Comparison of ENCODE assay signal across 9 cellular contexts in genomic region chr1:178501705-178502329, GRCh38. TPM values are rescaled to one million over a fixed set of nuclear protein-coding genes. Genes with fewer than 3 reads are reported as not detected.
DNase-seq lines count a peak whose midpoint lies in the region; ATAC-seq, FAIRE-seq and TF ChIP-seq lines count a peak whose summit lies in the region.
"Had no signal": no experiment of that assay in that cellular context is flagged by ENCODE, and none has a peak within 500 bp of the region (broad histone marks: within the 10 kb centered on the region; RNA-seq: fewer than 3 reads in every experiment).

No MANE protein-coding gene starts in this region.

- POLR2A ChIA-PET in CD4-positive, alpha-beta T cell (lab: Charles Lee), result no interaction called here

- H3K4me2 ChIP-seq in neural cell (ENCODE audit: low read length), result no peak overlapping the region

- no peaks in the 10 kb centered on the region for H3K9me3 ChIP-seq in CD4-positive, alpha-beta T cell (ENCODE audit: control insufficient read depth, low read length)
- no peaks in the 10 kb centered on the region for H3K9me3 ChIP-seq in neural cell (ENCODE audit: low read length)
- H3K9me3 ChIP-seq in thoracic aorta, result no peaks in the 10 kb centered on the region

- H2AFZ ChIP-seq in neural cell (ENCODE audit: low read depth, low read length), result no peak overlapping the region

- no peak overlapping the region for H3K27ac Mint-ChIP-seq in CD4-positive, alpha-beta T cell

- peak; percentile 4 for FAIRE-seq in GM19239 (lab: Jason Lieb, UNC)

- H3K4me3 ChIP-seq in fibroblast of mammary gland (ENCODE audit: control insufficient read depth, low read depth, low read length), result no peak overlapping the region
- H3K4me3 ChIP-seq in neural cell (ENCODE audit: low read length), result no peak overlapping the region
- no peak overlapping the region for H3K4me3 ChIP-seq in thoracic aorta

- TF ChIP-seq EP300 in neural cell (conservative IDR thresholded peaks at IDR 0.05; ENCODE audit: poor library complexity, severe bottlenecking), result no peak

- CTCF ChIA-PET in CD4-positive, alpha-beta T cell (lab: Charles Lee), result no interaction called here

- no peak for ATAC-seq in CD4-positive, alpha-beta T cell (ENCODE audit: poor library complexity)
- ATAC-seq in HG03196 (IDR thresholded peaks at IDR 0.05; ENCODE audit: unreplicated experiment), result peak; percentile 64
- no peak for ATAC-seq in thoracic aorta (ENCODE audit: insufficient number of reproducible peaks, low FRiP score, low read depth)

- no peaks in the 10 kb centered on the region for H3K27me3 ChIP-seq in CD4-positive, alpha-beta T cell (ENCODE audit: control insufficient read depth, insufficient read depth, low read length)
- no peaks in the 10 kb centered on the region for H3K27me3 ChIP-seq in neural cell (ENCODE audit: insufficient read depth, low read depth, low read length)
- no peaks in the 10 kb centered on the region for H3K27me3 ChIP-seq in thoracic aorta (replicated peaks; ENCODE audit: insufficient read depth)

- DNase-seq in CD4-positive, alpha-beta T cell, result peak in 8 of 10 experiments; percentile 5 to 44 (median 16)
- DNase-seq in GM19239 (ENCODE audit: insufficient read length, low spot score) (peak; percentile 84), NCI-H460 (ENCODE audit: extremely low read depth, low read depth) (peak; percentile 72), fibroblast of mammary gland (ENCODE audit: low read depth) (peak; percentile 62), thoracic aorta (ENCODE audit: low spot score) (no peak)
- peak; percentile 74 for DNase-seq in activated CD8-positive, alpha-beta memory T cell treated with anti-CD3 and anti-CD28 coated beads for 24 hours

- no peaks in the 10 kb centered on the region for H4K20me1 ChIP-seq in neural cell (ENCODE audit: insufficient read depth)

- intact Hi-C loops in CD4-positive, alpha-beta T cell (cut with DNase I, micrococcal nuclease), result no loop called here

- no peaks in the 10 kb centered on the region for H3F3A ChIP-seq in neural cell (ENCODE audit: insufficient read depth, low read length, poor library complexity, severe bottlenecking)

- no peak overlapping the region for H3K27ac ChIP-seq in CD4-positive, alpha-beta T cell (ENCODE audit: low read depth, low read length)
- no peak overlapping the region for H3K27ac ChIP-seq in neural cell (ENCODE audit: low read length)
- H3K27ac ChIP-seq in thoracic aorta, result no peak overlapping the region

- no peaks in the 10 kb centered on the region for H3K4me1 ChIP-seq in thoracic aorta (ENCODE audit: control insufficient read depth in 1 of 2, low read depth in 2 of 2)

- no peaks in the 10 kb centered on the region for H3K9me3 Mint-ChIP-seq in CD4-positive, alpha-beta T cell

- H3K36me3 ChIP-seq in neural cell (ENCODE audit: insufficient read depth, low read length) (no peaks in the 10 kb centered on the region), thoracic aorta (no peaks in the 10 kb centered on the region)

- no peaks in the 10 kb centered on the region for H3K79me2 ChIP-seq in neural cell (replicated peaks; ENCODE audit: insufficient read depth, low read length)

- peaks cover 5% of the 10 kb centered on the region for H3K27me3 Mint-ChIP-seq in CD4-positive, alpha-beta T cell

- TF ChIP-seq CTCF in CD4-positive, alpha-beta T cell (IDR thresholded peaks at IDR 0.05), result peak; percentile 59
- peak; percentile 98 for TF ChIP-seq CTCF in fibroblast of mammary gland (conservative IDR thresholded peaks at IDR 0.05; ENCODE audit: control insufficient read depth, insufficient read depth, low read depth, low read length)
- peak; percentile 50 for TF ChIP-seq CTCF in neural cell (IDR thresholded peaks at IDR 0.05; ENCODE audit: poor library complexity, severe bottlenecking)
- TF ChIP-seq CTCF in thoracic aorta (IDR thresholded peaks at IDR 0.05), result peak; percentile 80

- no peak overlapping the region for H3K4me3 Mint-ChIP-seq in CD4-positive, alpha-beta T cell

- no peaks in the 10 kb centered on the region for H3K4me1 Mint-ChIP-seq in CD4-positive, alpha-beta T cell (ENCODE audit: low read depth)

- no peak overlapping the region for H3K9ac ChIP-seq in neural cell (ENCODE audit: low read length)

- no peaks in the 10 kb centered on the region for H3K9me2 ChIP-seq in neural cell (ENCODE audit: insufficient read depth, low read length)

- TF ChIP-seq RAD21 in neural cell (conservative IDR thresholded peaks at IDR 0.05), result peak; percentile 18

- H3K36me3 Mint-ChIP-seq in CD4-positive, alpha-beta T cell (ENCODE audit: low read depth), result no peaks in the 10 kb centered on the region

TF ChIP-seq in neural cell, 6 proteins besides CTCF, POLR2A, EP300 and RAD21:
- TF ChIP-seq POLR2AphosphoS5 (IDR thresholded peaks at IDR 0.05) (no peak), EZH2 (IDR thresholded peaks at IDR 0.05; ENCODE audit: borderline replicate concordance, insufficient read depth, low read length, poor library complexity, severe bottlenecking) (no peak), SMC3 (conservative IDR thresholded peaks at IDR 0.05; ENCODE audit: poor library complexity) (peak; percentile 21)
- TF ChIP-seq, protein P1, sequence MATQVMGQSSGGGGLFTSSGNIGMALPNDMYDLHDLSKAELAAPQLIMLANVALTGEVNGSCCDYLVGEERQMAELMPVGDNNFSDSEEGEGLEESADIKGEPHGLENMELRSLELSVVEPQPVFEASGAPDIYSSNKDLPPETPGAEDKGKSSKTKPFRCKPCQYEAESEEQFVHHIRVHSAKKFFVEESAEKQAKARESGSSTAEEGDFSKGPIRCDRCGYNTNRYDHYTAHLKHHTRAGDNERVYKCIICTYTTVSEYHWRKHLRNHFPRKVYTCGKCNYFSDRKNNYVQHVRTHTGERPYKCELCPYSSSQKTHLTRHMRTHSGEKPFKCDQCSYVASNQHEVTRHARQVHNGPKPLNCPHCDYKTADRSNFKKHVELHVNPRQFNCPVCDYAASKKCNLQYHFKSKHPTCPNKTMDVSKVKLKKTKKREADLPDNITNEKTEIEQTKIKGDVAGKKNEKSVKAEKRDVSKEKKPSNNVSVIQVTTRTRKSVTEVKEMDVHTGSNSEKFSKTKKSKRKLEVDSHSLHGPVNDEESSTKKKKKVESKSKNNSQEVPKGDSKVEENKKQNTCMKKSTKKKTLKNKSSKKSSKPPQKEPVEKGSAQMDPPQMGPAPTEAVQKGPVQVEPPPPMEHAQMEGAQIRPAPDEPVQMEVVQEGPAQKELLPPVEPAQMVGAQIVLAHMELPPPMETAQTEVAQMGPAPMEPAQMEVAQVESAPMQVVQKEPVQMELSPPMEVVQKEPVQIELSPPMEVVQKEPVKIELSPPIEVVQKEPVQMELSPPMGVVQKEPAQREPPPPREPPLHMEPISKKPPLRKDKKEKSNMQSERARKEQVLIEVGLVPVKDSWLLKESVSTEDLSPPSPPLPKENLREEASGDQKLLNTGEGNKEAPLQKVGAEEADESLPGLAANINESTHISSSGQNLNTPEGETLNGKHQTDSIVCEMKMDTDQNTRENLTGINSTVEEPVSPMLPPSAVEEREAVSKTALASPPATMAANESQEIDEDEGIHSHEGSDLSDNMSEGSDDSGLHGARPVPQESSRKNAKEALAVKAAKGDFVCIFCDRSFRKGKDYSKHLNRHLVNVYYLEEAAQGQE (IDR thresholded peaks at IDR 0.05; ENCODE audit: borderline replicate concordance), result no peak

RNA-seq across cellular contexts. Expression of gene CLEC20A, which starts 5.1 kb away (rescaled TPM):
- total RNA-seq in CD4-positive, alpha-beta T cell, result not detected
- not detected in 2 replicates for total RNA-seq in NCI-H460 (2014; rRNA removed; shearing (Covaris generic))
- polyA plus RNA-seq in NCI-H460 (2014; cell fraction: nucleus; rRNA removed), result not detected in 2 replicates
- 0.78 TPM in 1 of 2 replicates, not detected in the other for polyA plus RNA-seq in neural cell
- not detected in 2 replicates for polyA minus RNA-seq in neural cell
- 1 to 10 TPM in 1 of 2 donors, not detected in 1; 3.0 TPM for total RNA-seq in thoracic aorta
- total RNA-seq: T-helper 1 cell treated with Interleukin-12 subunit alpha and Interleukin-12 subunit beta and Interleukin-4 antibody, amounts not matched to agents 30 ng/mL and 1 ng/mL, for 36 hours had no signal

RNA-seq across cellular contexts. Expression of gene TEX35, which starts 11.1 kb away (rescaled TPM):
- total RNA-seq in CD4-positive, alpha-beta T cell, result not detected
- not detected in 2 replicates for total RNA-seq in NCI-H460 (2014; rRNA removed; shearing (Covaris generic))
- not detected in 2 replicates for polyA plus RNA-seq in NCI-H460 (2014; cell fraction: nucleus; rRNA removed)
- not detected in 2 replicates for polyA plus RNA-seq in neural cell
- polyA minus RNA-seq in neural cell, result not detected in 2 replicates
- total RNA-seq in thoracic aorta, result not detected
- total RNA-seq: T-helper 1 cell treated with Interleukin-12 subunit alpha and Interleukin-12 subunit beta and Interleukin-4 antibody, amounts not matched to agents 30 ng/mL and 1 ng/mL, for 36 hours had no signal
